Comparison of ENCODE assay signal across 22 cellular contexts in the genomic region with DNA sequence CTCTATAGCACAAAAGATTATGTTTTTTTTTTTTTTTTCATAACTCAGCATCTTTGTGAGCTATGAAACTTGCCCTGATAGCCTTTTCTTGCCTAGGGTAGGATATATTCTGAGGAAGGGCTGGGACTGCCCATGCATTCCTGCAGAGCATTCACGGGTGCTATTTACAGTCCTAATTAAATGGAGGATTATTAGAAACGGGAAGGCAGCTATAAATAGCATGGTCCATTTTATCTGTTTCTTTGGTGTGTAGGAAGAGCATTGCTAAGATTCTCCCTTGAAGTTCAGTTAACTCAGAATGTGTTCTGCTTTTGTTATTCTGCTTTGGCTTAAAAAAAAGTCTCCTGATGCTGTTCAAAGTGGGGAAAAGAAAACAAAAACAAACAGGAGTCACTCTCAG.
"Had no signal": no experiment of that assay in that cellular context is flagged by ENCODE, and none has a peak within 500 bp of the region (broad histone marks: within the 10 kb centered on the region; RNA-seq: fewer than 3 reads in every experiment).

No MANE protein-coding gene starts in this region.

- DNase-seq: activated B cell treated with CpG ODN at 0.5 μM for 24 hours; activated CD4-positive, alpha-beta T cell treated with anti-CD3 and anti-CD28 coated beads for 1 hour; activated CD4-positive, alpha-beta T cell treated with anti-CD3 and anti-CD28 coated beads, Interleukin-2, amount 10 ng/mL, durations not matched to agents 24 days and 14 days; activated CD4-positive, alpha-beta T cell treated with anti-CD3 and anti-CD28 coated beads, Interleukin-2, amount 50 U/mL, for 48 hours; activated CD8-positive, alpha-beta memory T cell treated with anti-CD3 and anti-CD28 coated beads, Interleukin-2, amount 10 ng/mL, durations not matched to agents 7 days and 5 days; activated effector memory CD4-positive, alpha-beta T cell treated with Interleukin-2 at 50 U/mL for 16 hours; activated naive CD4-positive, alpha-beta T cell; activated T-cell treated with anti-CD3 and anti-CD28 coated beads, Interleukin-2, amount 50 U/mL, for 24 hours; amniotic stem cell; caudate nucleus; Karpas-422; NCI-H1105 treated with DMSO at 0.1 percent for 48 hours; NCI-H1436 treated with DMSO at 0.1 percent for 48 hours; NCI-H187 treated with DMSO at 0.1 percent for 48 hours; NCI-H2081 treated with DMSO at 0.1 percent for 48 hours; NCI-H446; NCI-H524; T-cell; T-helper 2 cell; T1000 had no signal

- ATAC-seq: activated CD8-positive, alpha-beta memory T cell treated with anti-CD3 and anti-CD28 coated beads, Interleukin-2, amount 10 ng/mL, durations not matched to agents 7 days and 5 days; K562; T-cell had no signal

- H3K27ac ChIP-seq: SK-N-MC had no signal

- H3K4me3 ChIP-seq: K562, SK-N-MC had no signal
